In the genomic region with DNA sequence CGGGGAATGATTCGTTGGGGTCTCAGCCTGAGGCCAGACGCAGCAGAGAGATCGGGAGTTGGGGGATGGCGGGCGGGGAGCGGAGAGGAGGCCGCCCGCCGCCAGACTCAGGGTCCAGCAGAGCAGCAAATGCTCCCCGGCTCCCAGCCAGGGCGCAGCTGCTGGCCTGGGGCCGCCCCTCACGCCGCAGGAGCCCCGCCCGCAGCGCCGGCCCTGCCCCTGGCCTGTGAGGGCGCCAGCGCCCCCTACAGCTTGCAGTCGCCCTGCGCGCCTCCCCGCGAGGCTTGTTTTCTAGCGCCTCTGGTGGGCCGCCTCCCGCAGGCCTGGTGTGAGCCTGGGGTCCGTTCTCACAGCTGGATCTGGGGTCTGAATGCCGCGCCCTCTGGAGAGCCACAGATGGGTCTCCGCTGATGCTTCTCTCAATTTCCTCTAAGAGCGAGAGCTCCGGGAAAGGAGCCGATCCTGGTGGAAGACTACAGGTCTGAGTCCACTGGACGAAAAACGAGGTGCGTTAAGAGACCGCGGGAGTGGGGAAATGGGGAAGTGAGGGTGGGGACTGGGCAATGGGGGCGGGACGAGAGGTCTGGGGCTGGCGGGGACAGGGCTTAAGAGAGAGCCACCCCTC, we compare ENCODE assay signal across 1 cellular context.
TF ChIP-seq lines count a peak whose summit lies in the region.

No MANE protein-coding gene starts in this region.

TF ChIP-seq in K562, 482 proteins besides CTCF, POLR2A, EP300 and RAD21 (continued from another document and continues in another):
- TF ChIP-seq ZNF3 (CRISPR knock-in tag; IDR thresholded peaks at IDR 0.05) (no peak), ATF7 (IDR thresholded peaks at IDR 0.05) (peak; percentile 89), GMEB1 (CRISPR knock-in tag; IDR thresholded peaks at IDR 0.05) (0 out of 2 replicates have a peak, but pooled peaks have one; percentile 49), SUPT5H (IDR thresholded peaks at IDR 0.05) (peak; percentile 94), CEBPG (CRISPR knock-in tag; IDR thresholded peaks at IDR 0.05) (no peak), CEBPG (tag; conservative IDR thresholded peaks at IDR 0.05 in 1 of 2, IDR thresholded peaks at IDR 0.05 in 1 of 2) (no peak), E2F4 (CRISPR knock-in tag; IDR thresholded peaks at IDR 0.05; ENCODE audit: low read depth) (0 out of 2 replicates have a peak, but pooled peaks have one; percentile 42), KLF1 (tag; IDR thresholded peaks at IDR 0.05) (0 out of 2 replicates have a peak, but pooled peaks have one; percentile 40), FUS (optimal IDR thresholded peaks at IDR 0.05; ENCODE audit: low read depth, low read length) (peak; percentile 84), ZNF75A (CRISPR knock-in tag; IDR thresholded peaks at IDR 0.05) (0 out of 2 replicates have a peak, but pooled peaks have one; percentile 48), TBP (optimal IDR thresholded peaks at IDR 0.05; ENCODE audit: low read depth, low read length) (peak; percentile 69), POU5F1 (IDR thresholded peaks at IDR 0.05; ENCODE audit: borderline replicate concordance, low read depth, low read length, partially characterized antibody) (peak; percentile 23), HDAC3 (IDR thresholded peaks at IDR 0.05; ENCODE audit: borderline replicate concordance, partially characterized antibody) (no peak), NELFE (IDR thresholded peaks at IDR 0.05; ENCODE audit: insufficient read depth, insufficient read length) (no peak), ETV6 (IDR thresholded peaks at IDR 0.05; ENCODE audit: borderline replicate concordance in 1 of 2, low read depth in 2 of 2, low read length in 1 of 2) (no peak; a peak in 1 of 4 replicates), ETV6 (CRISPR knock-in tag; IDR thresholded peaks at IDR 0.05; ENCODE audit: borderline replicate concordance) (peak; percentile 74), LEF1 (IDR thresholded peaks at IDR 0.05) (peak; percentile 74), KDM1A (IDR thresholded peaks at IDR 0.05) (no peak), CREB1 (IDR thresholded peaks at IDR 0.05) (peak; percentile 31; the same call in 1 of the 2 replicates), CREB1 (CRISPR knock-in tag; IDR thresholded peaks at IDR 0.05) (peak; percentile 74), ELF1 (tag; IDR thresholded peaks at IDR 0.05) (peak; percentile 63; the same call in 1 of the 2 replicates), NFIC (IDR thresholded peaks at IDR 0.05) (peak; percentile 21; the same call in 1 of the 2 replicates), IFI16 (CRISPR knock-in tag; IDR thresholded peaks at IDR 0.05) (no peak), MEF2D (tag; conservative IDR thresholded peaks at IDR 0.05; ENCODE audit: low read depth) (0 out of 2 replicates have a peak, but pooled peaks have one; percentile 49), SMARCE1 (IDR thresholded peaks at IDR 0.05) (peak; percentile 82), ZNF316 (IDR thresholded peaks at IDR 0.05) (no peak), ZNF780A (CRISPR knock-in tag; IDR thresholded peaks at IDR 0.05) (peak; percentile 42; the same call in 1 of the 2 replicates), CHD4 (IDR thresholded peaks at IDR 0.05; ENCODE audit: insufficient read depth, insufficient replicate concordance, low read depth, low read length, poor library complexity, severe bottlenecking) (no peak), ZNF311 (CRISPR knock-in tag; IDR thresholded peaks at IDR 0.05) (no peak), KLF10 (CRISPR knock-in tag; IDR thresholded peaks at IDR 0.05) (no peak), ZNF263 (CRISPR knock-in tag; IDR thresholded peaks at IDR 0.05; ENCODE audit: borderline replicate concordance) (0 out of 2 replicates have a peak, but pooled peaks have one; percentile 28), DPF2 (IDR thresholded peaks at IDR 0.05) (peak; percentile 71), CHD1 (IDR thresholded peaks at IDR 0.05; ENCODE audit: low read length) (no peak), ZNF239 (CRISPR knock-in tag; IDR thresholded peaks at IDR 0.05) (no peak), POLR2H (tag; IDR thresholded peaks at IDR 0.05; ENCODE audit: low read depth) (peak; percentile 96), CBX5 (IDR thresholded peaks at IDR 0.05; ENCODE audit: borderline replicate concordance, low read depth) (peak; percentile 14; the same call in 1 of the 2 replicates), SIN3B (IDR thresholded peaks at IDR 0.05; ENCODE audit: low read depth) (peak; percentile 29; the same call in 1 of the 2 replicates), PRMT5 (CRISPR knock-in tag; IDR thresholded peaks at IDR 0.05) (no peak), HNRNPL (IDR thresholded peaks at IDR 0.05; ENCODE audit: low read depth, low read length) (0 out of 2 replicates have a peak, but pooled peaks have one; percentile 60), SMAD1 (IDR thresholded peaks at IDR 0.05; ENCODE audit: low read depth, low read length, partially characterized antibody) (peak; percentile 24), SLC30A9 (CRISPR knock-in tag; IDR thresholded peaks at IDR 0.05) (no peak), ILK (tag; IDR thresholded peaks at IDR 0.05; ENCODE audit: borderline replicate concordance, low read depth) (no peak), NFE2 (IDR thresholded peaks at IDR 0.05; ENCODE audit: low read depth) (peak; percentile 21; the same call in 1 of the 2 replicates), CBX1 (IDR thresholded peaks at IDR 0.05; ENCODE audit: low read depth) (peak; percentile 97), NFRKB (IDR thresholded peaks at IDR 0.05; ENCODE audit: low read depth) (peak; percentile 62), ZNF785 (CRISPR knock-in tag; IDR thresholded peaks at IDR 0.05) (no peak), SAFB2 (IDR thresholded peaks at IDR 0.05; ENCODE audit: borderline replicate concordance, low read depth, low read length, severe bottlenecking) (no peak), NFE2L1 (tag; IDR thresholded peaks at IDR 0.05; ENCODE audit: borderline replicate concordance, low read depth) (no peak), POLR3A (IDR thresholded peaks at IDR 0.05; ENCODE audit: borderline replicate concordance, extremely low read depth, insufficient read depth, insufficient read length) (no peak), ADNP (tag; IDR thresholded peaks at IDR 0.05) (peak; percentile 86; the same call in 1 of the 2 replicates), ZBTB1 (CRISPR knock-in tag; IDR thresholded peaks at IDR 0.05; ENCODE audit: borderline replicate concordance, low read depth) (0 out of 2 replicates have a peak, but pooled peaks have one; percentile 8), SRF (CRISPR knock-in tag; IDR thresholded peaks at IDR 0.05) (peak in 1 of 2 experiments; percentile 26; a peak in 1 of 4 replicates), TAF15 (IDR thresholded peaks at IDR 0.05; ENCODE audit: low read depth, low read length) (no peak), ZFP36 (IDR thresholded peaks at IDR 0.05; ENCODE audit: low read depth, low read length, partially characterized antibody) (peak; percentile 28), LCOR (CRISPR knock-in tag; IDR thresholded peaks at IDR 0.05) (no peak; the same call in 1 of the 2 replicates), RBM39 (optimal IDR thresholded peaks at IDR 0.05; ENCODE audit: low read depth, low read length) (no peak), HLTF (IDR thresholded peaks at IDR 0.05) (peak; percentile 88)
- TF ChIP-seq, protein P1, sequence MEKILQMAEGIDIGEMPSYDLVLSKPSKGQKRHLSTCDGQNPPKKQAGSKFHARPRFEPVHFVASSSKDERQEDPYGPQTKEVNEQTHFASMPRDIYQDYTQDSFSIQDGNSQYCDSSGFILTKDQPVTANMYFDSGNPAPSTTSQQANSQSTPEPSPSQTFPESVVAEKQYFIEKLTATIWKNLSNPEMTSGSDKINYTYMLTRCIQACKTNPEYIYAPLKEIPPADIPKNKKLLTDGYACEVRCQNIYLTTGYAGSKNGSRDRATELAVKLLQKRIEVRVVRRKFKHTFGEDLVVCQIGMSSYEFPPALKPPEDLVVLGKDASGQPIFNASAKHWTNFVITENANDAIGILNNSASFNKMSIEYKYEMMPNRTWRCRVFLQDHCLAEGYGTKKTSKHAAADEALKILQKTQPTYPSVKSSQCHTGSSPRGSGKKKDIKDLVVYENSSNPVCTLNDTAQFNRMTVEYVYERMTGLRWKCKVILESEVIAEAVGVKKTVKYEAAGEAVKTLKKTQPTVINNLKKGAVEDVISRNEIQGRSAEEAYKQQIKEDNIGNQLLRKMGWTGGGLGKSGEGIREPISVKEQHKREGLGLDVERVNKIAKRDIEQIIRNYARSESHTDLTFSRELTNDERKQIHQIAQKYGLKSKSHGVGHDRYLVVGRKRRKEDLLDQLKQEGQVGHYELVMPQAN (IDR thresholded peaks at IDR 0.05; ENCODE audit: borderline replicate concordance), result peak; percentile 34; the same call in 1 of the 2 replicates
- TF ChIP-seq, protein P2, sequence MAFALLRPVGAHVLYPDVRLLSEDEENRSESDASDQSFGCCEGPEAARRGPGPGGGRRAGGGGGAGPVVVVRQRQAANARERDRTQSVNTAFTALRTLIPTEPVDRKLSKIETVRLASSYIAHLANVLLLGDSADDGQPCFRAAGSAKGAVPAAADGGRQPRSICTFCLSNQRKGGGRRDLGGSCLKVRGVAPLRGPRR (CRISPR knock-in tag; IDR thresholded peaks at IDR 0.05), result no peak
- TF ChIP-seq, protein P3, sequence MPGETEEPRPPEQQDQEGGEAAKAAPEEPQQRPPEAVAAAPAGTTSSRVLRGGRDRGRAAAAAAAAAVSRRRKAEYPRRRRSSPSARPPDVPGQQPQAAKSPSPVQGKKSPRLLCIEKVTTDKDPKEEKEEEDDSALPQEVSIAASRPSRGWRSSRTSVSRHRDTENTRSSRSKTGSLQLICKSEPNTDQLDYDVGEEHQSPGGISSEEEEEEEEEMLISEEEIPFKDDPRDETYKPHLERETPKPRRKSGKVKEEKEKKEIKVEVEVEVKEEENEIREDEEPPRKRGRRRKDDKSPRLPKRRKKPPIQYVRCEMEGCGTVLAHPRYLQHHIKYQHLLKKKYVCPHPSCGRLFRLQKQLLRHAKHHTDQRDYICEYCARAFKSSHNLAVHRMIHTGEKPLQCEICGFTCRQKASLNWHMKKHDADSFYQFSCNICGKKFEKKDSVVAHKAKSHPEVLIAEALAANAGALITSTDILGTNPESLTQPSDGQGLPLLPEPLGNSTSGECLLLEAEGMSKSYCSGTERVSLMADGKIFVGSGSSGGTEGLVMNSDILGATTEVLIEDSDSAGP (CRISPR knock-in tag; IDR thresholded peaks at IDR 0.05), result 0 out of 2 replicates have a peak, but pooled peaks have one; percentile 30
- TF ChIP-seq, protein P4, sequence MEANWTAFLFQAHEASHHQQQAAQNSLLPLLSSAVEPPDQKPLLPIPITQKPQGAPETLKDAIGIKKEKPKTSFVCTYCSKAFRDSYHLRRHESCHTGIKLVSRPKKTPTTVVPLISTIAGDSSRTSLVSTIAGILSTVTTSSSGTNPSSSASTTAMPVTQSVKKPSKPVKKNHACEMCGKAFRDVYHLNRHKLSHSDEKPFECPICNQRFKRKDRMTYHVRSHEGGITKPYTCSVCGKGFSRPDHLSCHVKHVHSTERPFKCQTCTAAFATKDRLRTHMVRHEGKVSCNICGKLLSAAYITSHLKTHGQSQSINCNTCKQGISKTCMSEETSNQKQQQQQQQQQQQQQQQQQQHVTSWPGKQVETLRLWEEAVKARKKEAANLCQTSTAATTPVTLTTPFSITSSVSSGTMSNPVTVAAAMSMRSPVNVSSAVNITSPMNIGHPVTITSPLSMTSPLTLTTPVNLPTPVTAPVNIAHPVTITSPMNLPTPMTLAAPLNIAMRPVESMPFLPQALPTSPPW (CRISPR knock-in tag; IDR thresholded peaks at IDR 0.05), result peak; percentile 89
- TF ChIP-seq, protein P5, sequence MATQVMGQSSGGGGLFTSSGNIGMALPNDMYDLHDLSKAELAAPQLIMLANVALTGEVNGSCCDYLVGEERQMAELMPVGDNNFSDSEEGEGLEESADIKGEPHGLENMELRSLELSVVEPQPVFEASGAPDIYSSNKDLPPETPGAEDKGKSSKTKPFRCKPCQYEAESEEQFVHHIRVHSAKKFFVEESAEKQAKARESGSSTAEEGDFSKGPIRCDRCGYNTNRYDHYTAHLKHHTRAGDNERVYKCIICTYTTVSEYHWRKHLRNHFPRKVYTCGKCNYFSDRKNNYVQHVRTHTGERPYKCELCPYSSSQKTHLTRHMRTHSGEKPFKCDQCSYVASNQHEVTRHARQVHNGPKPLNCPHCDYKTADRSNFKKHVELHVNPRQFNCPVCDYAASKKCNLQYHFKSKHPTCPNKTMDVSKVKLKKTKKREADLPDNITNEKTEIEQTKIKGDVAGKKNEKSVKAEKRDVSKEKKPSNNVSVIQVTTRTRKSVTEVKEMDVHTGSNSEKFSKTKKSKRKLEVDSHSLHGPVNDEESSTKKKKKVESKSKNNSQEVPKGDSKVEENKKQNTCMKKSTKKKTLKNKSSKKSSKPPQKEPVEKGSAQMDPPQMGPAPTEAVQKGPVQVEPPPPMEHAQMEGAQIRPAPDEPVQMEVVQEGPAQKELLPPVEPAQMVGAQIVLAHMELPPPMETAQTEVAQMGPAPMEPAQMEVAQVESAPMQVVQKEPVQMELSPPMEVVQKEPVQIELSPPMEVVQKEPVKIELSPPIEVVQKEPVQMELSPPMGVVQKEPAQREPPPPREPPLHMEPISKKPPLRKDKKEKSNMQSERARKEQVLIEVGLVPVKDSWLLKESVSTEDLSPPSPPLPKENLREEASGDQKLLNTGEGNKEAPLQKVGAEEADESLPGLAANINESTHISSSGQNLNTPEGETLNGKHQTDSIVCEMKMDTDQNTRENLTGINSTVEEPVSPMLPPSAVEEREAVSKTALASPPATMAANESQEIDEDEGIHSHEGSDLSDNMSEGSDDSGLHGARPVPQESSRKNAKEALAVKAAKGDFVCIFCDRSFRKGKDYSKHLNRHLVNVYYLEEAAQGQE (CRISPR knock-in tag; IDR thresholded peaks at IDR 0.05; ENCODE audit: low read depth), result peak; percentile 69; the same call in 1 of the 2 replicates
- TF ChIP-seq, protein P6, sequence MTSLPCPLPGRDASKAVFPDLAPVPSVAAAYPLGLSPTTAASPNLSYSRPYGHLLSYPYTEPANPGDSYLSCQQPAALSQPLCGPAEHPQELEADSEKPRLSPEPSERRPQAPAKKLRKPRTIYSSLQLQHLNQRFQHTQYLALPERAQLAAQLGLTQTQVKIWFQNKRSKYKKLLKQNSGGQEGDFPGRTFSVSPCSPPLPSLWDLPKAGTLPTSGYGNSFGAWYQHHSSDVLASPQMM (CRISPR knock-in tag; IDR thresholded peaks at IDR 0.05), result no peak
